ENCODE assay signal across 8 cellular contexts in the genomic region with DNA sequence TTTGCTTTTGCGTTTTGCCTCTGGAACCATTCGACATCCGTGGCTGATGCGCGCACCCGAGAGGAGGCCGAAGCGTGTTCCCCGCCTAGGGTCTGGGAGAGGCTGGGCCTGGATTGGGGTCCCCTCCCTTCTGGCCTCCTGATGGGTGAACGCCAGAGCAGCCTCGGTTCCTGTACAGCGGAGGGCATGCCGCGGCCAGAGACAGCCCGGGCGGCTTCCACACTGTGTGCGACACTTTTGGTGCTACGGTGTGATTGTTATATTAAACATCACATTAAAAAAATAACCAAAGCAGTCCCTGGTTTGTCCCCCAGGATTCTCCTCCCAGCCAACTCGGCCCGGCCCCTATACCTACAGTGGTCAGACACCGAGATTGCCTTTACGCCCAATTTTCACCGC. TPM values are rescaled to one million over a fixed set of nuclear protein-coding genes. Genes with fewer than 3 reads are reported as not detected.
DNase-seq lines count a peak whose midpoint lies in the region; ATAC-seq and TF ChIP-seq lines count a peak whose summit lies in the region.

No MANE protein-coding gene starts in this region.

- H3K4me3 ChIP-seq in GM12875 (ENCODE audit: low read depth, low read length): peak overlapping the region; percentile 65
- H3K4me3 ChIP-seq in rectal smooth muscle tissue (ENCODE audit: low read length): peak overlapping the region; percentile 79

- H3K36me3 ChIP-seq in rectal smooth muscle tissue (ENCODE audit: control insufficient read depth, insufficient read depth, low read length): no peaks in the 10 kb centered on the region

- DNase-seq in RWPE1 (ENCODE audit: low spot score): no peak
- peak; percentile 71 for DNase-seq in Right ventricle myocardium inferior (ENCODE audit: missing footprints)
- no peak for DNase-seq in NOMO-1 treated with dmso at 0.1 percent for 144 hours (lab: John Stamatoyannopoulos, UW; ENCODE audit: unreplicated experiment)
- DNase-seq in G401 (ENCODE audit: low spot score): no peak
- DNase-seq in NAMALWA (ENCODE audit: low spot score): no peak
- no peak for DNase-seq in GM03348 (ENCODE audit: low spot score)

- H3K27ac ChIP-seq in RWPE1 (peak overlapping the region; percentile 94), rectal smooth muscle tissue (ENCODE audit: low read depth, low read length) (no peak overlapping the region)

- in situ Hi-C loops in G401 (cut with HindIII; ENCODE audit: low sequenced_read_pairs): loop anchor here (5.0 kb wide), 1 partner anchor 33 kb away; no protein-coding TSS in a partner anchor

- H3K27me3 ChIP-seq in rectal smooth muscle tissue (ENCODE audit: control insufficient read depth, insufficient read depth, low read length): peaks cover 2% of the 10 kb centered on the region

- CTCF ChIA-PET in RWPE1 (lab: Yijun Ruan, JAX): interaction anchor here (0.6 to 2.5 kb wide), 15 partner anchors 9 to 962 kb away, joined by 3 to 45 read pairs (median 5); partner anchors contain the start of genes HOXA10, HOXA3 and HOXA5

- intact Hi-C loops in Right ventricle myocardium inferior (cut with DNase I): loop anchor here (2.0 to 10.0 kb wide), 3 partner anchors 477 to 1275 kb away; no protein-coding TSS in a partner anchor

- ATAC-seq in Right ventricle myocardium inferior: no peak

- H3K9ac ChIP-seq in rectal smooth muscle tissue (ENCODE audit: low read length): peak overlapping the region; percentile 29

- POLR2A ChIA-PET in RWPE1 (lab: Yijun Ruan, JAX; ENCODE audit: low non-redundant PET): no interaction called here

- TF ChIP-seq CTCF in GM12875 (IDR thresholded peaks at IDR 0.05; ENCODE audit: borderline replicate concordance, insufficient read depth, low read depth, low read length) (no peak), RWPE1 (conservative IDR thresholded peaks at IDR 0.05; ENCODE audit: low read depth) (no peak)

- peaks cover 5% of the 10 kb centered on the region for H3K4me1 ChIP-seq in rectal smooth muscle tissue (ENCODE audit: control insufficient read depth, insufficient read depth, low read length)

RNA-seq across cellular contexts. Expression of gene HOXA7, which starts 3.7 kb away (rescaled TPM):
- total RNA-seq in Right ventricle myocardium inferior: not detected
- 4.4 and 7.1 TPM in 2 replicates for total RNA-seq in G401 (2014; rRNA removed; shearing (Covaris generic))

RNA-seq across cellular contexts. Expression of gene HOXA9, which starts 5.2 kb away (rescaled TPM):
- not detected for total RNA-seq in Right ventricle myocardium inferior
- 66.5 and 71.2 TPM in 2 replicates for total RNA-seq in G401 (2014; rRNA removed; shearing (Covaris generic))

RNA-seq across cellular contexts. Expression of gene HOXA3, which starts 7.8 kb away (rescaled TPM):
- total RNA-seq in Right ventricle myocardium inferior: not detected
- total RNA-seq in G401 (2014; rRNA removed; shearing (Covaris generic)): 2.2 TPM in 1 of 2 replicates, not detected in the other

RNA-seq across cellular contexts. Expression of gene HOXA6, which starts 12.6 kb away (rescaled TPM):
- not detected for total RNA-seq in Right ventricle myocardium inferior
- 5.1 TPM in 1 of 2 replicates, not detected in the other for total RNA-seq in G401 (2014; rRNA removed; shearing (Covaris generic))

RNA-seq across cellular contexts. Expression of gene HOXA10, which starts 14.0 kb away (rescaled TPM):
- total RNA-seq in Right ventricle myocardium inferior: not detected
- 10.3 and 23.0 TPM in 2 replicates for total RNA-seq in G401 (2014; rRNA removed; shearing (Covaris generic))

Comparison
In these comparisons a context has a peak if more than half of its experiments do, and no peak if none do; other contexts are left out.
1. RNA of gene HOXA9, which starts 5.2 kb away (total RNA-seq): 66.5 to 71.2 TPM in G401; not detected in Right ventricle myocardium inferior (single experiment); every median in the first group is over 10 times any median in the second.